ENCODE assay signal across 1 cellular context in the genomic region with DNA sequence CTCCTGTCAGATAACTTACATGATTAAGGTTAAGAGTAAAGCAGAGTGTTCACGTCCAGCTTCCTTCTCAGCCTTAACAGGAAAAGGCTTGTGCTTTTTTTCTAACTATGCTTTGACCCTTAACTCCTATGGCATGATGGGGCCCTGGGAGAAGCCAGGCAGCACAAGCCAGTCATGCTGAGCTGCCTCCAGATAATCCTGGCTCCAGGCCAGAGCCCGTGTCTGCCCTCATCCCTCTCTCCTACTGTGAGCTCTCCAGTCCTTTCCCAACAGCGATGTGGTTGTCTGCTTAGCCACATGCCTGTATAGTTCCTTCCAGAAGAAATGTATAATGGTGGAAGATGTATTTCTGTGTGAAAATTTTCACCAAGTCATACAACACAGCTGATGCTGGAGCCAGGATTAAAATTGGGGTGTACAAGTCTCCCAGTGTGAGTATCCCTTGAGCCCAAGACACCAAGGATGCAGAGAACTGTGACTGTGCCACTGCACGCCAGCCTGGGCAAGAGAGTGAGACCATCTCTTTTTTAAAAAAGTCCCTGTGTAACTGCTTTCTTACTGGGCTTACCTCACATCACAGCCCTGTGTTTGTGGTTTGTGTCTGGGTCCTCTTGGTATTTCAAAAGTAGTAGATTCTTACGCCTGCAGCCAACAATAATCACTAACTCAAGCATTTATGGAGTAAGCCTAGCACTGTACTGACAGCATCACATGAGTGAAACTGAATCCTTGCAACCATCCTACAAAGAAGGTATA.
TF ChIP-seq lines count a peak whose summit lies in the region.

No MANE protein-coding gene starts in this region.

TF ChIP-seq in GM23338, 12 proteins besides CTCF, POLR2A, EP300 and RAD21 (continued from another document):
- TF ChIP-seq REST (IDR thresholded peaks at IDR 0.05; ENCODE audit: unreplicated experiment) (no peak), POLR2AphosphoS5 (IDR thresholded peaks at IDR 0.05; ENCODE audit: low read depth) (no peak), NANOG (IDR thresholded peaks at IDR 0.05; ENCODE audit: borderline replicate concordance) (no peak), ZNF331 (CRISPR knock-in tag; IDR thresholded peaks at IDR 0.05; ENCODE audit: low read depth) (no peak), ZNF114 (CRISPR knock-in tag; IDR thresholded peaks at IDR 0.05) (no peak)
- TF ChIP-seq, protein P1, sequence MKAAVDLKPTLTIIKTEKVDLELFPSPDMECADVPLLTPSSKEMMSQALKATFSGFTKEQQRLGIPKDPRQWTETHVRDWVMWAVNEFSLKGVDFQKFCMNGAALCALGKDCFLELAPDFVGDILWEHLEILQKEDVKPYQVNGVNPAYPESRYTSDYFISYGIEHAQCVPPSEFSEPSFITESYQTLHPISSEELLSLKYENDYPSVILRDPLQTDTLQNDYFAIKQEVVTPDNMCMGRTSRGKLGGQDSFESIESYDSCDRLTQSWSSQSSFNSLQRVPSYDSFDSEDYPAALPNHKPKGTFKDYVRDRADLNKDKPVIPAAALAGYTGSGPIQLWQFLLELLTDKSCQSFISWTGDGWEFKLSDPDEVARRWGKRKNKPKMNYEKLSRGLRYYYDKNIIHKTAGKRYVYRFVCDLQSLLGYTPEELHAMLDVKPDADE (IDR thresholded peaks at IDR 0.05) = no peak
